Comparison of ENCODE assay signal across 12 cellular contexts in the genomic region with DNA sequence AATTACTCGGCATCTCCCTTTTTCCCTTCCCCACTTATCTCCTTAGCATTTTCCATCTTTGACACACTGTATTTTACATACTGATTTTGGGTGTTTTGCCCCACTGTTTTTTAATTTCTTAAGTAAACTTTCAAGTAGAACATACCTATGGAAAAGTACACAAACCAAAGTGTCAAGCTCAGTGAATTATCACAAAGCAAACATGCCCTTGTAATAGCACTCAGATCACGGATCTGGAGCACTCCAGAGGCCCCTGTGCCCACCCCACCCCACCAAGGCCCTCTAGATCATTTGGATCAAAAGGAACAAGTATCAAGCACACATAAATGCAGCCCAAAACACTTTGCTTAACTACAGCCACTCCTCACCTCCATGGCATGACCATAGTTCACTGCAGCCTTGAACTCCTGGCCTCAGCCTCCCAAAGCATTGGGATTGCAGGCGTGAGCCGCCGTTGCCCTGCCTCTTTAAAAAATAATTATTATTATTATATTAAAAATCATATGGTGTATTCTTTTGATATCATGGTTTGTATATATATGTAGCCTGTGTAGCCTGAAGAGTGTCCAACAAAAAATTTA. TPM values are rescaled to one million over a fixed set of nuclear protein-coding genes. Genes with fewer than 3 reads are reported as not detected.
"Had no signal": no experiment of that assay in that cellular context is flagged by ENCODE, and none has a peak within 500 bp of the region (broad histone marks: within the 10 kb centered on the region; RNA-seq: fewer than 3 reads in every experiment).

No MANE protein-coding gene starts in this region.

- H3K9me3 ChIP-seq: SK-N-SH had no signal

- H3K9ac ChIP-seq: SK-N-SH had no signal

- DNase-seq: activated B cell treated with CpG ODN at 0.5 μM for 24 hours; activated CD4-positive, alpha-beta memory T cell treated with anti-CD3 and anti-CD28 coated beads, Interleukin-2, amount 10 ng/mL, durations not matched to agents 7 days and 5 days; activated CD4-positive, alpha-beta T cell treated with anti-CD3 and anti-CD28 coated beads for 48 hours; activated CD8-positive, alpha-beta memory T cell treated with anti-CD3 and anti-CD28 coated beads, Interleukin-2, amount 10 ng/mL, durations not matched to agents 7 days and 5 days; hippocampal formation; left ventricle myocardium superior; occipital lobe; SK-N-SH; stimulated activated CD4-positive, alpha-beta T cell treated with anti-CD3 and anti-CD28 coated beads, Interleukin-15, amount 100 ng/mL, for 24 hours; stimulated activated CD4-positive, alpha-beta T cell treated with anti-CD3 and anti-CD28 coated beads, Interleukin-2, amount 100 ng/mL, for 48 hours had no signal

- ATAC-seq: activated CD8-positive, alpha-beta memory T cell treated with anti-CD3 and anti-CD28 coated beads, Interleukin-2, amount 10 ng/mL, durations not matched to agents 7 days and 5 days; left ventricle myocardium superior had no signal

RNA-seq across cellular contexts. Expression of a gene that starts 38.1 kb away (rescaled TPM):
- total RNA-seq: activated B cell treated with CpG ODN at 0.5 μM for 24 hours; activated CD4-positive, alpha-beta memory T cell treated with anti-CD3 and anti-CD28 coated beads, Interleukin-2, amount 10 ng/mL, durations not matched to agents 7 days and 5 days; activated CD8-positive, alpha-beta memory T cell treated with anti-CD3 and anti-CD28 coated beads, Interleukin-2, amount 10 ng/mL, durations not matched to agents 7 days and 5 days; chondrocyte; dermis microvascular lymphatic vessel endothelial cell; left ventricle myocardium superior had no signal
